1 cellular context compared by ENCODE assay signal in genomic region chr7:135697276-135698049, GRCh38.
TF ChIP-seq lines count a peak whose summit lies in the region.

No MANE protein-coding gene starts in this region.

TF ChIP-seq in GM23338, 12 proteins besides CTCF, POLR2A, EP300 and RAD21 (continued from another document):
- no peak for TF ChIP-seq ZNF462 (CRISPR knock-in tag; IDR thresholded peaks at IDR 0.05)
- TF ChIP-seq STAT1 (IDR thresholded peaks at IDR 0.05; ENCODE audit: unreplicated experiment) = no peak
- no peak for TF ChIP-seq EZH2phosphoT487 (IDR thresholded peaks at IDR 0.05; ENCODE audit: unreplicated experiment)
- no peak for TF ChIP-seq REST (IDR thresholded peaks at IDR 0.05; ENCODE audit: unreplicated experiment)
- TF ChIP-seq POLR2AphosphoS5 (IDR thresholded peaks at IDR 0.05; ENCODE audit: low read depth) = no peak
- no peak for TF ChIP-seq ZNF331 (CRISPR knock-in tag; IDR thresholded peaks at IDR 0.05; ENCODE audit: low read depth)
- no peak for TF ChIP-seq CREB1 (CRISPR knock-in tag; IDR thresholded peaks at IDR 0.05; ENCODE audit: low read depth)
- TF ChIP-seq ZNF114 (CRISPR knock-in tag; IDR thresholded peaks at IDR 0.05) = no peak
TF ChIP-seq in GM23338: peak in this region for 0.
